20 cellular contexts compared by ENCODE assay signal in genomic region chr12:93048646-93049045, GRCh38.
A peak's percentile ranks its signal among the peaks of the same experiment; 100 is the strongest.
DNase-seq lines count a peak whose midpoint lies in the region; ATAC-seq and TF ChIP-seq lines count a peak whose summit lies in the region.
"Had no signal": no experiment of that assay in that cellular context is flagged by ENCODE, and none has a peak within 500 bp of the region (broad histone marks: within the 10 kb centered on the region; RNA-seq: fewer than 3 reads in every experiment).

No MANE protein-coding gene starts in this region.

- H3K36me3 ChIP-seq in psoas muscle (ENCODE audit: insufficient read depth in 1 of 2, low read depth in 1 of 2): no peaks in the 10 kb centered on the region
- H3K36me3 ChIP-seq: MG63 had no signal

- H3K27me3 ChIP-seq in psoas muscle (ENCODE audit: insufficient read depth in 3 of 3, low read length in 2 of 3): no peaks in the 10 kb centered on the region
- H3K27me3 ChIP-seq: MG63 had no signal

- H3K27me3 Mint-ChIP-seq in nephron (ENCODE audit: low read depth): peaks cover 4% of the 10 kb centered on the region
- peaks cover 6% of the 10 kb centered on the region for H3K27me3 Mint-ChIP-seq in activated CD4-positive, alpha-beta memory T cell treated with anti-CD3 and anti-CD28 coated beads, Interleukin-2, amount 10 ng/mL, durations not matched to agents 7 days and 5 days

- no peak overlapping the region for H3K4me3 ChIP-seq in psoas muscle
- H3K4me3 ChIP-seq: MG63 had no signal

- H3K4me1 ChIP-seq in psoas muscle: peaks cover 12% of the 10 kb centered on the region

- H3K36me3 Mint-ChIP-seq in nephron (ENCODE audit: low read depth): no peaks in the 10 kb centered on the region
- H3K36me3 Mint-ChIP-seq in activated CD4-positive, alpha-beta memory T cell treated with anti-CD3 and anti-CD28 coated beads, Interleukin-2, amount 10 ng/mL, durations not matched to agents 7 days and 5 days (ENCODE audit: low read depth): no peaks in the 10 kb centered on the region

- DNase-seq in DMS53 (lab: John Stamatoyannopoulos, UW) (peak; percentile 53), DMS53 treated with DMSO at 0.1 percent for 48 hours (lab: John Stamatoyannopoulos, UW; ENCODE audit: unreplicated experiment) (no peak), LoVo (ENCODE audit: low spot score) (peak; percentile 6), foreskin melanocyte (peak; percentile 88), psoas muscle (no peak), NCI-H1092 (lab: John Stamatoyannopoulos, UW) (no peak)
- DNase-seq in activated CD4-positive, alpha-beta memory T cell treated with anti-CD3 and anti-CD28 coated beads, Interleukin-2, amount 10 ng/mL, durations not matched to agents 7 days and 5 days: no peak
- DNase-seq: DMS79 treated with DMSO at 0.1 percent for 48 hours; MG63; NCI-H1092 treated with DMSO at 0.1 percent for 48 hours; NCI-H146; NCI-H2081 treated with DMSO at 0.1 percent for 48 hours; NCI-H748 treated with DMSO at 0.1 percent for 48 hours; NK-92 treated with Interleukin-12 subunit alpha and Interleukin-12 subunit beta, amount 100 ng/mL, for 24 hours; OCI-M1; SIG-M5 had no signal

- intact Hi-C loops in psoas muscle (cut with DNase I): no loop called here

- H3K27ac Mint-ChIP-seq in nephron: peak overlapping the region in 2 of 3 experiments; percentile 18 to 32
- no peak overlapping the region for H3K27ac Mint-ChIP-seq in activated CD4-positive, alpha-beta memory T cell treated with anti-CD3 and anti-CD28 coated beads, Interleukin-2, amount 10 ng/mL, durations not matched to agents 7 days and 5 days

- H3K27ac ChIP-seq in psoas muscle: no peak overlapping the region
- H3K27ac ChIP-seq: 22Rv1, KMS-11, RWPE1 had no signal

- CTCF ChIA-PET in activated CD4-positive, alpha-beta memory T cell treated with anti-CD3 and anti-CD28 coated beads, Interleukin-2, amount 10 ng/mL, durations not matched to agents 7 days and 5 days (lab: Charles Lee): no interaction called here

- H3K4me3 Mint-ChIP-seq in nephron: no peak overlapping the region
- no peak overlapping the region for H3K4me3 Mint-ChIP-seq in activated CD4-positive, alpha-beta memory T cell treated with anti-CD3 and anti-CD28 coated beads, Interleukin-2, amount 10 ng/mL, durations not matched to agents 7 days and 5 days

- peaks cover 3% of the 10 kb centered on the region for H3K9me3 Mint-ChIP-seq in nephron
- no peaks in the 10 kb centered on the region for H3K9me3 Mint-ChIP-seq in activated CD4-positive, alpha-beta memory T cell treated with anti-CD3 and anti-CD28 coated beads, Interleukin-2, amount 10 ng/mL, durations not matched to agents 7 days and 5 days

- no peaks in the 10 kb centered on the region for H3K9me3 ChIP-seq in psoas muscle
- H3K9me3 ChIP-seq: MG63 had no signal

- no peak for ATAC-seq in psoas muscle

- POLR2A ChIA-PET in activated CD4-positive, alpha-beta memory T cell treated with anti-CD3 and anti-CD28 coated beads, Interleukin-2, amount 10 ng/mL, durations not matched to agents 7 days and 5 days (lab: Charles Lee): no interaction called here

- H3K4me1 Mint-ChIP-seq in nephron: peaks cover 6% of the 10 kb centered on the region
- no peaks in the 10 kb centered on the region for H3K4me1 Mint-ChIP-seq in activated CD4-positive, alpha-beta memory T cell treated with anti-CD3 and anti-CD28 coated beads, Interleukin-2, amount 10 ng/mL, durations not matched to agents 7 days and 5 days

- WGBS in psoas muscle, 3 donors: 92 to 96% (median 92%) methylated on average over 3 of the region's 3 CpGs

- TF ChIP-seq CTCF in nephron (IDR thresholded peaks at IDR 0.05; ENCODE audit: unreplicated experiment in 3 of 3) (no peak), psoas muscle (IDR thresholded peaks at IDR 0.05) (no peak)

Comparison
In these comparisons a context has a peak if more than half of its experiments do, and no peak if none do; other contexts are left out.
1. DNase-seq: peak in DMS53 (single experiment), LoVo (single experiment) and foreskin melanocyte (single experiment); none in DMS53 treated with DMSO at 0.1 percent for 48 hours (single experiment), activated CD4-positive, alpha-beta memory T cell treated with anti-CD3 and anti-CD28 coated beads, Interleukin-2, amount 10 ng/mL, durations not matched to agents 7 days and 5 days (single experiment), psoas muscle (0 of 2) and NCI-H1092 (single experiment).